ENCODE assay signal across 8 cellular contexts in the genomic region with DNA sequence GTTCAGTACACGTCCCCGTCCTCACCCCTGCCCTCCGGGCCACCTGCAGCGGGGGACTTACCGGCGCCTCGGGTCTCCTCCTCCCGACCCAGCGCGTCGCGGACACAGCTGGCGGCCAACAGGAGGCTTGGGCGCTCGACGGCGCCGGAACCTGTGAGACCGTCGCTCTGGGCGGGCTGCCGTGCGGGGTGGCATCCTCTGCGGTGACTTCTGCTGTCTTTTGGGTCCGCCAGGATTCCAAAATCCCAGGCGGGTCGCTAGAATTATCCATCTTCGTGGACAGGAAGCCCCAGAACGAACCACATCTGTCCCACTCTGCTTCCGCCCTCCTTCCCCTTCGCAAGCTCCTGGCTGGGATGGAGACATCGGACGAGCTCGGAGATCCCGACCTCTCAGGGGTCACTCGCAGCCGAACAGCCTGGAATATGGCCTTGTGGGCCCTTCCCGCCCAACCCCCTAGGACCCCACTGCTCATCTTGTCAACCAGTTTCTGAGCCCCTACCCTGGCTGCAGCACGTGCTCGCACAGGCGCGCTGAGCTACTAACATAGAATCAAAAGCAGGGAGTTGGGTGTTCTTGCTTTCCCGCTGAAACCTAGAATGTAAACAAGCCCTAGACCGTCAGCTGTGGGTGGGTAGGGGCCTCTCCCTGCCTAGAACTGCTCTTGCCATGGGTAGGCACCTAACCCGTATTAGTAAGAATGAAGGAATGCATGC. TPM values are rescaled to one million over a fixed set of nuclear protein-coding genes. Genes with fewer than 3 reads are reported as not detected.
DNase-seq lines count a peak whose midpoint lies in the region; ATAC-seq, FAIRE-seq and TF ChIP-seq lines count a peak whose summit lies in the region.

No MANE protein-coding gene starts in this region.

- peak overlapping the region; percentile 71 for H3K4me3 ChIP-seq in CD4-positive, CD25-positive, alpha-beta regulatory T cell (ENCODE audit: low read depth, low read length)
- H3K4me3 ChIP-seq in LNCaP clone FGC (ENCODE audit: low read depth, low read length) (peak overlapping the region; percentile 84), keratinocyte (ENCODE audit: control insufficient read depth in 2 of 3, extremely low read depth in 1 of 3, insufficient read depth in 2 of 3, low read depth in 1 of 3, low read length in 3 of 3) (peak overlapping the region; percentile 64 to 79 (median 76))

- no peaks in the 10 kb centered on the region for H3K36me3 ChIP-seq in CD4-positive, CD25-positive, alpha-beta regulatory T cell (ENCODE audit: control insufficient read depth, insufficient read depth, low read length)
- H3K36me3 ChIP-seq in keratinocyte (ENCODE audit: control insufficient read depth in 2 of 2, extremely low read depth in 1 of 2, insufficient read depth in 2 of 2, low read length in 2 of 2) = no peaks in the 10 kb centered on the region

- peak overlapping the region; percentile 67 for H3K27ac ChIP-seq in CD4-positive, CD25-positive, alpha-beta regulatory T cell (ENCODE audit: insufficient read depth, low read length, poor library complexity, severe bottlenecking)
- no peak overlapping the region for H3K27ac ChIP-seq in keratinocyte (ENCODE audit: control insufficient read depth, insufficient read depth, low read length)

- peaks cover 34% of the 10 kb centered on the region for H3K4me1 ChIP-seq in CD4-positive, CD25-positive, alpha-beta regulatory T cell (ENCODE audit: control insufficient read depth, insufficient read depth, low read length, poor library complexity, severe bottlenecking)
- H3K4me1 ChIP-seq in keratinocyte (ENCODE audit: control insufficient read depth, extremely low read depth, insufficient read depth, low read length) = peaks cover 7% of the 10 kb centered on the region

- H3K9ac ChIP-seq in keratinocyte (ENCODE audit: control insufficient read depth, extremely low read depth, insufficient read depth, low read length) = peak overlapping the region; percentile 64

- H3K4me3 Mint-ChIP-seq in CD4-positive, CD25-positive, alpha-beta regulatory T cell = peak overlapping the region; percentile 93 to 94 (median 94)
- peak overlapping the region; percentile 86 for H3K4me3 Mint-ChIP-seq in activated naive CD8-positive, alpha-beta T cell treated with anti-CD3 and anti-CD28 coated beads, Interleukin-2, amount 10 ng/mL, durations not matched to agents 7 days and 5 days

- no peaks in the 10 kb centered on the region for H3K9me1 ChIP-seq in keratinocyte (ENCODE audit: control insufficient read depth, extremely low read depth, insufficient read depth, low read length)

- POLR2A ChIA-PET in activated naive CD8-positive, alpha-beta T cell treated with anti-CD3 and anti-CD28 coated beads, Interleukin-2, amount 10 ng/mL, durations not matched to agents 7 days and 5 days (lab: Charles Lee) = interaction anchor here (1.0 to 2.2 kb wide), 3 partner anchors 41 to 253 kb away, joined by 3 to 7 read pairs (median 5); partner anchors contain the start of gene C5orf63

- peaks cover 16% of the 10 kb centered on the region for H3K27me3 Mint-ChIP-seq in CD4-positive, CD25-positive, alpha-beta regulatory T cell
- peaks cover 36% of the 10 kb centered on the region for H3K27me3 Mint-ChIP-seq in activated naive CD8-positive, alpha-beta T cell treated with anti-CD3 and anti-CD28 coated beads, Interleukin-2, amount 10 ng/mL, durations not matched to agents 7 days and 5 days

- TF ChIP-seq CTCF in LNCaP clone FGC (IDR thresholded peaks at IDR 0.05; ENCODE audit: control insufficient read depth, extremely low read depth, insufficient read depth) (no peak), keratinocyte (optimal IDR thresholded peaks at IDR 0.05 in 1 of 3, IDR thresholded peaks at IDR 0.05 in 1 of 3, conservative IDR thresholded peaks at IDR 0.05 in 1 of 3; ENCODE audit: extremely low read depth in 1 of 3, insufficient read depth in 2 of 3, low read length in 3 of 3) (no peak)

- H3K9me3 Mint-ChIP-seq in CD4-positive, CD25-positive, alpha-beta regulatory T cell = no peaks in the 10 kb centered on the region
- no peaks in the 10 kb centered on the region for H3K9me3 Mint-ChIP-seq in activated naive CD8-positive, alpha-beta T cell treated with anti-CD3 and anti-CD28 coated beads, Interleukin-2, amount 10 ng/mL, durations not matched to agents 7 days and 5 days

- H4K20me1 ChIP-seq in keratinocyte (ENCODE audit: control insufficient read depth, extremely low read depth, insufficient read depth, low read length) = no peaks in the 10 kb centered on the region

- peak overlapping the region; percentile 78 for H2AFZ ChIP-seq in keratinocyte (ENCODE audit: control insufficient read depth, low read length)

- peak; percentile 5 to 20 (median 19) for DNase-seq in CD4-positive, CD25-positive, alpha-beta regulatory T cell
- DNase-seq in LNCaP clone FGC (ENCODE audit: low read depth) (no peak), keratinocyte (ENCODE audit: low read depth, low spot score) (no peak), COLO829 (ENCODE audit: low spot score) (no peak), NCI-H1048 (lab: John Stamatoyannopoulos, UW) (no peak)
- no peak for DNase-seq in activated naive CD8-positive, alpha-beta T cell treated with anti-CD3 and anti-CD28 coated beads, Interleukin-2, amount 10 ng/mL, durations not matched to agents 7 days and 5 days
- peak; percentile 30 for DNase-seq in stimulated activated naive CD8-positive, alpha-beta T cell treated with anti-CD3 and anti-CD28 coated beads, Interleukin-15, Interleukin-2, amounts not matched to agents 100 U/mL and 50 U/mL, for 24 hours

- H3K9me3 ChIP-seq in CD4-positive, CD25-positive, alpha-beta regulatory T cell (ENCODE audit: control insufficient read depth in 2 of 2, low read length in 2 of 2) = no peaks in the 10 kb centered on the region
- H3K9me3 ChIP-seq in keratinocyte (ENCODE audit: control insufficient read depth, low read depth, low read length) = no peaks in the 10 kb centered on the region

- no peaks in the 10 kb centered on the region for H3K36me3 Mint-ChIP-seq in CD4-positive, CD25-positive, alpha-beta regulatory T cell
- no peaks in the 10 kb centered on the region for H3K36me3 Mint-ChIP-seq in activated naive CD8-positive, alpha-beta T cell treated with anti-CD3 and anti-CD28 coated beads, Interleukin-2, amount 10 ng/mL, durations not matched to agents 7 days and 5 days

- H3K4me2 ChIP-seq in keratinocyte (ENCODE audit: control insufficient read depth, extremely low read depth, insufficient read depth, low read depth, low read length) = peak overlapping the region; percentile 96

- no peak for ATAC-seq in CD4-positive, CD25-positive, alpha-beta regulatory T cell (ENCODE audit: low read depth in 2 of 2)
- peak; percentile 4 for ATAC-seq in GM21390 (IDR thresholded peaks at IDR 0.05; ENCODE audit: unreplicated experiment)
- ATAC-seq in activated naive CD8-positive, alpha-beta T cell treated with anti-CD3 and anti-CD28 coated beads, Interleukin-2, amount 10 ng/mL, durations not matched to agents 7 days and 5 days (ENCODE audit: low read depth) = no peak
- ATAC-seq in stimulated activated naive CD8-positive, alpha-beta T cell treated with anti-CD3 and anti-CD28 coated beads, Interleukin-15, Interleukin-2, amounts not matched to agents 100 U/mL and 50 U/mL, for 24 hours = no peak

- H3K79me2 ChIP-seq in keratinocyte (ENCODE audit: control insufficient read depth, insufficient read depth, low read length) = no peaks in the 10 kb centered on the region

- dilution Hi-C loops in keratinocyte (cut with MboI; ENCODE audit: extremely low pct_ligation_motif_present, low sequenced_read_pairs) = no loop called here

- H3K4me1 Mint-ChIP-seq in CD4-positive, CD25-positive, alpha-beta regulatory T cell = peaks cover 7 to 41% (median 23%) of the 10 kb centered on the region in 4 donors
- H3K4me1 Mint-ChIP-seq in activated naive CD8-positive, alpha-beta T cell treated with anti-CD3 and anti-CD28 coated beads, Interleukin-2, amount 10 ng/mL, durations not matched to agents 7 days and 5 days = peaks cover 15% of the 10 kb centered on the region

- no peak for FAIRE-seq in keratinocyte (lab: Jason Lieb, UNC)

- peak overlapping the region; percentile 67 to 87 (median 75) for H3K27ac Mint-ChIP-seq in CD4-positive, CD25-positive, alpha-beta regulatory T cell
- peak overlapping the region; percentile 38 for H3K27ac Mint-ChIP-seq in activated naive CD8-positive, alpha-beta T cell treated with anti-CD3 and anti-CD28 coated beads, Interleukin-2, amount 10 ng/mL, durations not matched to agents 7 days and 5 days

- H3K27me3 ChIP-seq in CD4-positive, CD25-positive, alpha-beta regulatory T cell (ENCODE audit: control insufficient read depth, insufficient read depth, low read length) = no peaks in the 10 kb centered on the region
- H3K27me3 ChIP-seq in keratinocyte (ENCODE audit: control insufficient read depth, extremely low read depth, insufficient read depth, low read length) = peaks cover 23% of the 10 kb centered on the region

RNA-seq across cellular contexts. Expression of gene MARCHF3, which starts 0.9 kb away (rescaled TPM):
- total RNA-seq in CD4-positive, CD25-positive, alpha-beta regulatory T cell = 15.2 TPM
- polyA plus RNA-seq in CD4-positive, CD25-positive, alpha-beta regulatory T cell = 10 to 100 TPM; 12.5 to 21.6 (median 14.7) TPM
- 1 to 10 TPM; 2.4 to 2.7 TPM for total RNA-seq in activated naive CD8-positive, alpha-beta T cell treated with anti-CD3 and anti-CD28 coated beads, Interleukin-2, amount 10 ng/mL, durations not matched to agents 7 days and 5 days
- 0.26 to 0.45 TPM (median 0.35 TPM) in 3 replicates for polyA plus RNA-seq in keratinocyte
- 15.2 TPM for polyA plus RNA-seq in keratinocyte (2011; ENCODE audit: low read depth)
- polyA plus RNA-seq in keratinocyte (2011; cell fraction: cytosol; rRNA removed) = 0.22 and 0.63 TPM in 2 replicates
- 0.48 and 1.0 TPM in 2 replicates for polyA plus RNA-seq in keratinocyte (2011; cell fraction: nucleus; rRNA removed)
- 0.73 and 23.5 TPM in 2 replicates for polyA plus RNA-seq in keratinocyte (2012; ENCODE audit: low replicate concordance)
- 1.2 TPM in 1 of 3 replicates, not detected in the others for polyA minus RNA-seq in keratinocyte
- polyA minus RNA-seq in keratinocyte (2011; cell fraction: cytosol; rRNA and poly(A)+ RNA removed) = not detected
- polyA minus RNA-seq in keratinocyte (2011; cell fraction: nucleus; rRNA and poly(A)+ RNA removed) = 0.53 and 1.2 TPM in 2 replicates

RNA-seq across cellular contexts. Expression of gene C5orf63, which starts 42.0 kb away (rescaled TPM):
- 4.4 TPM for total RNA-seq in CD4-positive, CD25-positive, alpha-beta regulatory T cell
- 10 to 100 TPM in 1 of 4 donors, 1 to 10 TPM in 3; 6.3 to 14.8 (median 7.8) TPM for polyA plus RNA-seq in CD4-positive, CD25-positive, alpha-beta regulatory T cell
- total RNA-seq in activated naive CD8-positive, alpha-beta T cell treated with anti-CD3 and anti-CD28 coated beads, Interleukin-2, amount 10 ng/mL, durations not matched to agents 7 days and 5 days = 10 to 100 TPM in 1 of 2 experiments, 1 to 10 TPM in 1; 8.8 to 11.6 TPM
- polyA plus RNA-seq in keratinocyte = 4.6 to 7.2 TPM (median 5.1 TPM) in 3 replicates
- polyA plus RNA-seq in keratinocyte (2011; ENCODE audit: low read depth) = 1.5 TPM
- polyA plus RNA-seq in keratinocyte (2011; cell fraction: cytosol; rRNA removed) = 3.2 and 7.7 TPM in 2 replicates
- polyA plus RNA-seq in keratinocyte (2011; cell fraction: nucleus; rRNA removed) = 8.2 and 8.9 TPM in 2 replicates
- 4.2 and 4.4 TPM in 2 replicates for polyA plus RNA-seq in keratinocyte (2012; ENCODE audit: low replicate concordance)
- polyA minus RNA-seq in keratinocyte = 1.8 to 2.7 TPM in 2 of 3 replicates, not detected in the other
- not detected for polyA minus RNA-seq in keratinocyte (2011; cell fraction: cytosol; rRNA and poly(A)+ RNA removed)
- 2.0 and 8.9 TPM in 2 replicates for polyA minus RNA-seq in keratinocyte (2011; cell fraction: nucleus; rRNA and poly(A)+ RNA removed)

Comparison
In these comparisons a context has a peak if more than half of its experiments do, and no peak if none do; other contexts are left out.
1. DNase-seq: peak in CD4-positive, CD25-positive, alpha-beta regulatory T cell (3 of 3) and stimulated activated naive CD8-positive, alpha-beta T cell treated with anti-CD3 and anti-CD28 coated beads, Interleukin-15, Interleukin-2, amounts not matched to agents 100 U/mL and 50 U/mL, for 24 hours (single experiment); none in LNCaP clone FGC (single experiment), activated naive CD8-positive, alpha-beta T cell treated with anti-CD3 and anti-CD28 coated beads, Interleukin-2, amount 10 ng/mL, durations not matched to agents 7 days and 5 days (single experiment), keratinocyte (single experiment), COLO829 (single experiment) and NCI-H1048 (single experiment).
2. Peak in every context shown above with its lines, with median percentiles within 50 percentile points of each other: H3K4me3 ChIP-seq.